Comparison of ENCODE assay signal across 21 cellular contexts in genomic region chr6:900716-901605, GRCh38.
"Had no signal": no experiment of that assay in that cellular context is flagged by ENCODE, and none has a peak within 500 bp of the region (broad histone marks: within the 10 kb centered on the region; RNA-seq: fewer than 3 reads in every experiment).

No MANE protein-coding gene starts in this region.

- H3K36me3 Mint-ChIP-seq: activated naive CD8-positive, alpha-beta T cell treated with anti-CD3 and anti-CD28 coated beads for 36 hours; stimulated activated memory B cell treated with anti-CD40 and anti-IgM and Interleukin-4, amounts not matched to agents 10 μg/mL and 1 μg/mL and 100 μg/mL, for 72 hours had no signal

- H3K27me3 ChIP-seq: brain microvascular endothelial cell, gastrocnemius medialis, tibial nerve had no signal

- H3K27ac Mint-ChIP-seq: activated B cell treated with CpG ODN at 0.5 μM for 24 hours; activated CD8-positive, alpha-beta T cell treated with anti-CD3 and anti-CD28 coated beads, Interleukin-2, amount 10 ng/mL, durations not matched to agents 7 days and 5 days; activated naive CD8-positive, alpha-beta T cell treated with anti-CD3 and anti-CD28 coated beads for 36 hours; activated T-cell treated with anti-CD3 and anti-CD28 coated beads, Interleukin-2, amount 50 U/mL, for 72 hours; stimulated activated memory B cell treated with anti-CD40 and anti-IgM and Interleukin-4, amounts not matched to agents 10 μg/mL and 1 μg/mL and 100 μg/mL, for 72 hours had no signal

- H3K4me1 Mint-ChIP-seq: activated naive CD8-positive, alpha-beta T cell treated with anti-CD3 and anti-CD28 coated beads for 36 hours had no signal

- FAIRE-seq: islet of Langerhans, TTC549 had no signal

- H3K9me3 Mint-ChIP-seq: activated B cell treated with CpG ODN at 0.5 μM for 24 hours; activated naive CD8-positive, alpha-beta T cell treated with anti-CD3 and anti-CD28 coated beads for 36 hours; activated T-cell treated with anti-CD3 and anti-CD28 coated beads, Interleukin-2, amount 50 U/mL, for 72 hours; stimulated activated memory B cell treated with anti-CD40 and anti-IgM and Interleukin-4, amounts not matched to agents 10 μg/mL and 1 μg/mL and 100 μg/mL, for 72 hours had no signal

- H3K4me3 ChIP-seq: gastrocnemius medialis, heart left ventricle, tibial nerve had no signal

- H3K4me3 Mint-ChIP-seq: activated B cell treated with CpG ODN at 0.5 μM for 24 hours; activated CD8-positive, alpha-beta T cell treated with anti-CD3 and anti-CD28 coated beads, Interleukin-2, amount 10 ng/mL, durations not matched to agents 7 days and 5 days; activated naive CD8-positive, alpha-beta T cell treated with anti-CD3 and anti-CD28 coated beads for 36 hours; activated T-cell treated with anti-CD3 and anti-CD28 coated beads, Interleukin-2, amount 50 U/mL, for 72 hours; stimulated activated memory B cell treated with anti-CD40 and anti-IgM and Interleukin-4, amounts not matched to agents 10 μg/mL and 1 μg/mL and 100 μg/mL, for 72 hours had no signal

- H3K27ac ChIP-seq: brain microvascular endothelial cell, epithelial cell of prostate, gastrocnemius medialis, heart left ventricle, tibial nerve had no signal

- H3K36me3 ChIP-seq: brain microvascular endothelial cell, gastrocnemius medialis, heart left ventricle, tibial nerve had no signal

- DNase-seq: activated B cell treated with CpG ODN at 0.5 μM for 24 hours; activated CD4-positive, alpha-beta T cell treated with anti-CD3 and anti-CD28 coated beads for 48 hours; activated CD8-positive, alpha-beta memory T cell treated with anti-CD3 and anti-CD28 coated beads, Interleukin-2, amount 50 U/mL, for 4 hours; activated CD8-positive, alpha-beta T cell treated with anti-CD3 and anti-CD28 coated beads, Interleukin-2, amount 10 ng/mL, durations not matched to agents 7 days and 5 days; activated gamma-delta T cell treated with Interleukin-2 at 50 U/mL for 16 hours; activated naive CD8-positive, alpha-beta T cell treated with anti-CD3 and anti-CD28 coated beads for 36 hours; activated T-cell treated with anti-CD3 and anti-CD28 coated beads, Interleukin-2, amount 50 U/mL, for 72 hours; amygdala; brain microvascular endothelial cell; effector memory CD4-positive, alpha-beta T cell; gastrocnemius medialis; heart left ventricle; left ventricle myocardium superior; mesendoderm; stimulated activated CD4-positive, alpha-beta T cell treated with anti-CD3 and anti-CD28 coated beads, Interleukin-2, amount 100 ng/mL, for 48 hours; SW 1271 had no signal

- H3K9me3 ChIP-seq: gastrocnemius medialis, heart left ventricle, tibial nerve had no signal
